36 cellular contexts compared by ENCODE assay signal in the genomic region with DNA sequence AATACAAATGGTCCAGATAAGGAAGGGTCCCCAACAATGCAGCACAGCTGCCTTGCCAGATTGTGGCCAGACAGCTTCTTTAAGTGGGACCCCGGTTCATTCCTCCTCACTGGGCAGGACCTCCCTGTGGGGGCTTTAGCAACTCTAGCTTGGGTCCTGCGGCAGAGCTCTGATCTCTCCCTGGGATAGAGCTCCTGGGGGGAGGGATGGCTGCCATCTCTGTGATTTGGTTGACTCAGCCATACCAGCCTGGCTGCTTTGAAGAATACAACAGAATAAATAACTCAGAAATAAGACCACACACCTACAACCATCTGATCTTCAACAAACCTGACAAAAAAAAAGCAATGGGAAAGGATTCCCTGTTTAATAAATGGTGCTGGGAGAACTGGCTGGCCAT. TPM values are rescaled to one million over a fixed set of nuclear protein-coding genes. Genes with fewer than 3 reads are reported as not detected.
"Had no signal": no experiment of that assay in that cellular context is flagged by ENCODE, and none has a peak within 500 bp of the region (broad histone marks: within the 10 kb centered on the region; RNA-seq: fewer than 3 reads in every experiment).

No MANE protein-coding gene starts in this region.

- H3K27ac Mint-ChIP-seq: activated CD4-positive, alpha-beta memory T cell treated with anti-CD3 and anti-CD28 coated beads for 36 hours; activated CD4-positive, alpha-beta T cell treated with anti-CD3 and anti-CD28 coated beads for 36 hours; activated CD4-positive, alpha-beta T cell treated with anti-CD3 and anti-CD28 coated beads, Interleukin-2, amount 10 ng/mL, durations not matched to agents 24 days and 14 days; activated CD8-positive, alpha-beta memory T cell treated with anti-CD3 and anti-CD28 coated beads, Interleukin-2, amount 10 ng/mL, durations not matched to agents 7 days and 5 days; activated CD8-positive, alpha-beta T cell treated with anti-CD3 and anti-CD28 coated beads, Interleukin-2, amount 10 ng/mL, durations not matched to agents 7 days and 5 days; activated naive CD4-positive, alpha-beta T cell treated with anti-CD3 and anti-CD28 coated beads for 36 hours; activated naive CD4-positive, alpha-beta T cell treated with anti-CD3 and anti-CD28 coated beads, Interleukin-2, amount 50 U/mL, for 24 hours; activated naive CD8-positive, alpha-beta T cell treated with anti-CD3 and anti-CD28 coated beads for 36 hours; activated naive CD8-positive, alpha-beta T cell treated with anti-CD3 and anti-CD28 coated beads, Interleukin-2, amount 50 U/mL, for 24 hours; activated T-helper 1 cell treated with anti-CD3 and anti-CD28 coated beads, Interleukin-12 subunit alpha, Interleukin-12 subunit beta, Interleukin-2, Interleukin-4 antibody, amounts not matched to agents 30 ng/mL and 10 ng/mL and 1 ng/mL, durations not matched to agents 14 hours and 24 hours and 36 hours; activated T-helper 2 cell treated with anti-CD3 and anti-CD28 coated beads, Interferon-gamma antibody, Interleukin-2, Interleukin-4, amounts not matched to agents 10 μg/mL and 5 μg/mL and 100 μg/mL, durations not matched to agents 14 hours and 24 hours and 36 hours; brain had no signal

- H3K9me3 ChIP-seq: adrenal gland, breast epithelium, colonic mucosa, esophagus squamous epithelium, gastroesophageal sphincter had no signal

- H3K4me1 Mint-ChIP-seq: activated CD4-positive, alpha-beta T cell treated with anti-CD3 and anti-CD28 coated beads for 36 hours; activated CD4-positive, alpha-beta T cell treated with anti-CD3 and anti-CD28 coated beads, Interleukin-2, amount 10 ng/mL, durations not matched to agents 24 days and 14 days; activated CD8-positive, alpha-beta memory T cell treated with anti-CD3 and anti-CD28 coated beads, Interleukin-2, amount 10 ng/mL, durations not matched to agents 7 days and 5 days; activated naive CD4-positive, alpha-beta T cell treated with anti-CD3 and anti-CD28 coated beads, Interleukin-2, amount 50 U/mL, for 24 hours; activated naive CD8-positive, alpha-beta T cell treated with anti-CD3 and anti-CD28 coated beads for 36 hours; activated naive CD8-positive, alpha-beta T cell treated with anti-CD3 and anti-CD28 coated beads, Interleukin-2, amount 50 U/mL, for 24 hours; brain had no signal

- DNase-seq: activated CD4-positive, alpha-beta memory T cell treated with anti-CD3 and anti-CD28 coated beads for 36 hours; activated CD4-positive, alpha-beta T cell treated with anti-CD3 and anti-CD28 coated beads for 36 hours; activated CD4-positive, alpha-beta T cell treated with anti-CD3 and anti-CD28 coated beads, Interleukin-2, amount 10 ng/mL, durations not matched to agents 24 days and 14 days; activated CD4-positive, CD25-positive, alpha-beta regulatory T cell; activated CD4-positive, CD25-positive, alpha-beta regulatory T cell treated with anti-CD3 and anti-CD28 coated beads, Interleukin-2, amount 50 U/mL, for 72 hours; activated CD8-positive, alpha-beta memory T cell treated with anti-CD3 and anti-CD28 coated beads, Interleukin-2, amount 10 ng/mL, durations not matched to agents 7 days and 5 days; activated CD8-positive, alpha-beta memory T cell treated with anti-CD3 and anti-CD28 coated beads, Interleukin-2, amount 50 U/mL, for 4 hours; activated CD8-positive, alpha-beta T cell treated with anti-CD3 and anti-CD28 coated beads, Interleukin-2, amount 10 ng/mL, durations not matched to agents 7 days and 5 days; activated effector memory CD4-positive, alpha-beta T cell treated with anti-CD3 and anti-CD28 coated beads, Interleukin-2, amount 50 U/mL, for 16 hours; activated naive CD4-positive, alpha-beta T cell treated with anti-CD3 and anti-CD28 coated beads for 36 hours; activated naive CD8-positive, alpha-beta T cell treated with anti-CD3 and anti-CD28 coated beads for 36 hours; activated naive CD8-positive, alpha-beta T cell treated with anti-CD3 and anti-CD28 coated beads, Interleukin-2, amount 50 U/mL, for 24 hours; activated T-cell treated with anti-CD3 and anti-CD28 coated beads, Interleukin-2, amount 50 U/mL, for 1 hour; activated T-cell treated with anti-CD3 and anti-CD28 coated beads, Interleukin-2, amount 50 U/mL, for 48 hours; adrenal gland; amygdala; aorta; central memory CD4-positive, alpha-beta T cell; cerebellar nuclear complex; colonic mucosa; effector CD8-positive, alpha-beta T cell; esophagus squamous epithelium; foreskin melanocyte; T-helper 2 cell had no signal

- H3K27me3 ChIP-seq: adrenal gland, breast epithelium, cardiac muscle cell, colonic mucosa had no signal

- H3K4me1 ChIP-seq: adrenal gland, breast epithelium, colonic mucosa, esophagus squamous epithelium, gastroesophageal sphincter had no signal

- H3K4me3 Mint-ChIP-seq: activated CD4-positive, alpha-beta memory T cell treated with anti-CD3 and anti-CD28 coated beads for 36 hours; activated CD4-positive, alpha-beta T cell treated with anti-CD3 and anti-CD28 coated beads for 36 hours; activated CD4-positive, alpha-beta T cell treated with anti-CD3 and anti-CD28 coated beads, Interleukin-2, amount 10 ng/mL, durations not matched to agents 24 days and 14 days; activated CD8-positive, alpha-beta memory T cell treated with anti-CD3 and anti-CD28 coated beads, Interleukin-2, amount 10 ng/mL, durations not matched to agents 7 days and 5 days; activated CD8-positive, alpha-beta T cell treated with anti-CD3 and anti-CD28 coated beads, Interleukin-2, amount 10 ng/mL, durations not matched to agents 7 days and 5 days; activated naive CD4-positive, alpha-beta T cell treated with anti-CD3 and anti-CD28 coated beads for 36 hours; activated naive CD4-positive, alpha-beta T cell treated with anti-CD3 and anti-CD28 coated beads, Interleukin-2, amount 50 U/mL, for 24 hours; activated naive CD8-positive, alpha-beta T cell treated with anti-CD3 and anti-CD28 coated beads for 36 hours; activated naive CD8-positive, alpha-beta T cell treated with anti-CD3 and anti-CD28 coated beads, Interleukin-2, amount 50 U/mL, for 24 hours; activated T-helper 1 cell treated with anti-CD3 and anti-CD28 coated beads, Interleukin-12 subunit alpha, Interleukin-12 subunit beta, Interleukin-2, Interleukin-4 antibody, amounts not matched to agents 30 ng/mL and 10 ng/mL and 1 ng/mL, durations not matched to agents 14 hours and 24 hours and 36 hours; brain had no signal

- H3K27ac ChIP-seq: adrenal gland, breast epithelium, cardiac muscle cell, colonic mucosa, epithelial cell of prostate, esophagus squamous epithelium, gastroesophageal sphincter had no signal

- H3K36me3 Mint-ChIP-seq: activated CD4-positive, alpha-beta memory T cell treated with anti-CD3 and anti-CD28 coated beads for 36 hours; activated CD8-positive, alpha-beta memory T cell treated with anti-CD3 and anti-CD28 coated beads, Interleukin-2, amount 10 ng/mL, durations not matched to agents 7 days and 5 days; activated naive CD4-positive, alpha-beta T cell treated with anti-CD3 and anti-CD28 coated beads, Interleukin-2, amount 50 U/mL, for 24 hours; activated naive CD8-positive, alpha-beta T cell treated with anti-CD3 and anti-CD28 coated beads for 36 hours; brain had no signal

- H3K4me3 ChIP-seq: adrenal gland, breast epithelium, cardiac muscle cell, colonic mucosa, esophagus squamous epithelium, gastroesophageal sphincter had no signal

- H3K9me3 Mint-ChIP-seq: activated CD4-positive, alpha-beta memory T cell treated with anti-CD3 and anti-CD28 coated beads for 36 hours; activated CD4-positive, alpha-beta T cell treated with anti-CD3 and anti-CD28 coated beads, Interleukin-2, amount 10 ng/mL, durations not matched to agents 24 days and 14 days; activated naive CD4-positive, alpha-beta T cell treated with anti-CD3 and anti-CD28 coated beads for 36 hours; activated naive CD4-positive, alpha-beta T cell treated with anti-CD3 and anti-CD28 coated beads, Interleukin-2, amount 50 U/mL, for 24 hours; activated naive CD8-positive, alpha-beta T cell treated with anti-CD3 and anti-CD28 coated beads for 36 hours; activated naive CD8-positive, alpha-beta T cell treated with anti-CD3 and anti-CD28 coated beads, Interleukin-2, amount 50 U/mL, for 24 hours; activated T-helper 1 cell treated with anti-CD3 and anti-CD28 coated beads, Interleukin-12 subunit alpha, Interleukin-12 subunit beta, Interleukin-2, Interleukin-4 antibody, amounts not matched to agents 30 ng/mL and 10 ng/mL and 1 ng/mL, durations not matched to agents 14 hours and 24 hours and 36 hours; activated T-helper 2 cell treated with anti-CD3 and anti-CD28 coated beads, Interferon-gamma antibody, Interleukin-2, Interleukin-4, amounts not matched to agents 10 μg/mL and 5 μg/mL and 100 μg/mL, durations not matched to agents 14 hours and 24 hours and 36 hours had no signal

- FAIRE-seq: endometrium, endothelial cell of umbilical vein had no signal

- H3K36me3 ChIP-seq: adrenal gland, breast epithelium, cardiac muscle cell, colonic mucosa, esophagus squamous epithelium, gastroesophageal sphincter had no signal

RNA-seq across cellular contexts. Expression of gene ROR2, which starts 22.7 kb away (rescaled TPM):
- total RNA-seq: activated CD4-positive, alpha-beta T cell treated with anti-CD3 and anti-CD28 coated beads for 36 hours; activated CD8-positive, alpha-beta memory T cell treated with anti-CD3 and anti-CD28 coated beads for 36 hours; activated naive CD4-positive, alpha-beta T cell treated with anti-CD3 and anti-CD28 coated beads for 36 hours; activated naive CD8-positive, alpha-beta T cell treated with anti-CD3 and anti-CD28 coated beads for 36 hours; activated T-helper 2 cell treated with anti-CD3 and anti-CD28 coated beads, Interferon-gamma antibody, Interleukin-2, Interleukin-4, amounts not matched to agents 10 μg/mL and 5 μg/mL and 100 μg/mL, durations not matched to agents 14 hours and 24 hours and 36 hours; dermis microvascular lymphatic vessel endothelial cell; endothelial cell of umbilical vein had no signal
- polyA plus RNA-seq: aorta, endothelial cell of umbilical vein had no signal
